9 cellular contexts compared by ENCODE assay signal in the genomic region with DNA sequence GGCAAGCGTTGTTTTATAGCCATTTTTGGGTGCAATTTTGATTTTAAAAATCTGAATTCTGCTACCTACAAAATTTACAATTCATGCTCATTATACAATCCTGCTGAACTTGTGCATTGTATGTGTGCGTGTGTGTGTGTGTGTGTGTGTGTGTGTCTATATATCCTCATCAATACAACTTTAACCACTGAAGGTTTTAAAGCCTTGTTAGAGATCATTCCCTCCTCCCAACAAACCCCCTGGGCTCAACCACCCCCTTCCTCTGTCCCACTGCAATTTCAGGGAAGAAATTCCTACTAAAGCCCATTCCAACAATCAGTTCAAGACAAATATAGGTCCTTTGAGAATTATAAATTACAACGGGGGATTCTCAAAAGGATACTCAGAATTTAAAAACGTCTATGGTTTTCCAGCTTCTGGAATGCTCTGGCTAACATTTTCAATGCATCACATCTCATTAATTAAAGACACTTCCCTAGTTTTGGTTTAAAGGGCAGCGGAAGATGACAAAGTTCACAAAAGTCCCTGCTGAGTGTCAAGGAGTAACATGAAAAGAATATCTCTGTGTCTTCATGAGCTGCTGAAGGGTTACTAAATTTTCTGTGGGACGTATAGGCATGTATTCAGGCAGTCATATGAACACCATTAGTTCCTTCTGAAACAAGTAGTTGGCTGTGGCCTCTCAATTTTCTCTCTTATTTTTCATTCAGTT. TPM values are rescaled to one million over a fixed set of nuclear protein-coding genes. Genes with fewer than 3 reads are reported as not detected.
DNase-seq lines count a peak whose midpoint lies in the region; ATAC-seq, FAIRE-seq and TF ChIP-seq lines count a peak whose summit lies in the region.
"Had no signal": no experiment of that assay in that cellular context is flagged by ENCODE, and none has a peak within 500 bp of the region (broad histone marks: within the 10 kb centered on the region; RNA-seq: fewer than 3 reads in every experiment).

No MANE protein-coding gene starts in this region.

- H3K4me3 ChIP-seq in A673 (ENCODE audit: low read depth, low read length, poor library complexity, severe bottlenecking) (peak overlapping the region; percentile 56), HUES48 (ENCODE audit: low read depth, low read length) (peak overlapping the region; percentile 87), bronchial epithelial cell (ENCODE audit: low read depth, low read length) (peak overlapping the region; percentile 66), mesenchymal stem cell (ENCODE audit: insufficient read depth in 1 of 2, low read depth in 1 of 2, low read length in 2 of 2) (peak overlapping the region in 1 of 2 experiments; percentile 84)

- H3K9ac ChIP-seq in HUES48 (ENCODE audit: low read depth, low read length) (peak overlapping the region; percentile 72; the same call in 1 of the 2 replicates), mesenchymal stem cell (ENCODE audit: low read length) (peak overlapping the region; percentile 87)

- no peak for TF ChIP-seq CTCF in A673 (conservative IDR thresholded peaks at IDR 0.05; ENCODE audit: low read depth, low read length)
- no peak for TF ChIP-seq CTCF in bronchial epithelial cell (IDR thresholded peaks at IDR 0.05; ENCODE audit: insufficient read depth, low read length, severe bottlenecking)

- H2BK15ac ChIP-seq in mesenchymal stem cell (ENCODE audit: low read depth, poor library complexity, severe bottlenecking) = no peak overlapping the region

- peak overlapping the region; percentile 94 for H3K4me2 ChIP-seq in mesenchymal stem cell (ENCODE audit: low read length, poor library complexity, severe bottlenecking)

- no peak overlapping the region for H3K14ac ChIP-seq in mesenchymal stem cell (ENCODE audit: low read length in 2 of 2)

- no peak overlapping the region for H3K23ac ChIP-seq in mesenchymal stem cell (ENCODE audit: low read length in 2 of 2)

- no peak overlapping the region for H2BK5ac ChIP-seq in mesenchymal stem cell (ENCODE audit: low read depth, low read length, poor library complexity, severe bottlenecking)

- no TSS peak for BruUV-seq in A673 (replicated peaks; lab: Mats Ljungman, UMichigan)

- H2AK5ac ChIP-seq in mesenchymal stem cell (ENCODE audit: low read length, severe bottlenecking) = no peak overlapping the region

- ATAC-seq in GM19395 (IDR thresholded peaks at IDR 0.05; ENCODE audit: unreplicated experiment) = no peak

- H2BK12ac ChIP-seq in mesenchymal stem cell (ENCODE audit: low read length in 2 of 2) = no peak overlapping the region

- POLR2A ChIA-PET in A673 (lab: Charles Lee; ENCODE audit: low non-redundant PET) = interaction anchor here (0.6 to 0.7 kb wide), 3 partner anchors 37 to 990 kb away, joined by 3 to 11 read pairs (median 5); no protein-coding TSS in a partner anchor

- WGBS in mesenchymal stem cell = 4% methylated on average over 3 of the region's 6 CpGs

- H2AFZ ChIP-seq in mesenchymal stem cell (ENCODE audit: low read depth, low read length) = no peak overlapping the region

- H3K27me3 ChIP-seq in A673 (replicated peaks; ENCODE audit: insufficient read depth, low read depth, low read length, poor library complexity) = no peaks in the 10 kb centered on the region
- no peaks in the 10 kb centered on the region for H3K27me3 ChIP-seq in HUES48 (ENCODE audit: control insufficient read depth, insufficient read depth, low read length)
- no peaks in the 10 kb centered on the region for H3K27me3 ChIP-seq in bronchial epithelial cell (ENCODE audit: control insufficient read depth, insufficient read depth, low read length)
- no peaks in the 10 kb centered on the region for H3K27me3 ChIP-seq in mesenchymal stem cell (ENCODE audit: control insufficient read depth in 1 of 2, insufficient read depth in 1 of 2, low read length in 2 of 2)

- no peak overlapping the region for H2BK120ac ChIP-seq in mesenchymal stem cell (ENCODE audit: low read depth, low read length)

- DNase-seq in A673 (ENCODE audit: low spot score) (no peak), bronchial epithelial cell (ENCODE audit: low read depth) (peak; percentile 46), mesenchymal stem cell (peak; percentile 52), mucosa of gallbladder (ENCODE audit: low spot score) (no peak), HK-2 (ENCODE audit: unreplicated experiment) (no peak), GF-D8 (lab: John Stamatoyannopoulos, UW) (no peak)

- no peak overlapping the region for H4K91ac ChIP-seq in mesenchymal stem cell (ENCODE audit: low read length)

- peak overlapping the region in 1 of 2 experiments; percentile 61 for H3K4ac ChIP-seq in mesenchymal stem cell (ENCODE audit: low read depth in 1 of 2, low read length in 2 of 2)

- peaks cover 19% of the 10 kb centered on the region for H3K4me1 ChIP-seq in A673 (ENCODE audit: insufficient read depth, low read length, poor library complexity, severe bottlenecking)
- peaks cover 55% of the 10 kb centered on the region for H3K4me1 ChIP-seq in HUES48 (ENCODE audit: control insufficient read depth, insufficient read depth, low read length)
- no peaks in the 10 kb centered on the region for H3K4me1 ChIP-seq in mesenchymal stem cell (ENCODE audit: control insufficient read depth, insufficient read depth, low read depth, low read length)

- H3K36me3 ChIP-seq in A673 (ENCODE audit: insufficient read depth, low read length, poor library complexity, severe bottlenecking) (no peaks in the 10 kb centered on the region), HUES48 (ENCODE audit: control insufficient read depth, insufficient read depth, low read length) (no peaks in the 10 kb centered on the region), bronchial epithelial cell (ENCODE audit: control insufficient read depth, insufficient read depth, low read length) (no peaks in the 10 kb centered on the region), mesenchymal stem cell (ENCODE audit: control insufficient read depth in 1 of 2, insufficient read depth in 2 of 2, low read depth in 1 of 2, low read length in 2 of 2) (no peaks in the 10 kb centered on the region)

- FAIRE-seq in bronchial epithelial cell (lab: Jason Lieb, UNC) = no peak
- FAIRE-seq: endometrium had no signal

- intact Hi-C loops in A673 (cut with micrococcal nuclease; ENCODE audit: unreplicated experiment) = loop anchor here (10.0 kb wide), 1 partner anchor 259 kb away; no protein-coding TSS in a partner anchor

- CTCF ChIA-PET in A673 (lab: Charles Lee) = interaction anchor here (0.7 kb wide), 2 partner anchors 265 to 485 kb away, joined by 3 to 8 read pairs; no protein-coding TSS in a partner anchor

- peak overlapping the region; percentile 21 to 75 for H3K18ac ChIP-seq in mesenchymal stem cell (ENCODE audit: low read depth in 1 of 2, low read length in 2 of 2)

- no peaks in the 10 kb centered on the region for H3K9me3 ChIP-seq in A673 (ENCODE audit: low read depth, low read length, poor library complexity, severe bottlenecking)
- H3K9me3 ChIP-seq in HUES48 (ENCODE audit: control insufficient read depth, insufficient read depth, low read length) = no peaks in the 10 kb centered on the region
- H3K9me3 ChIP-seq in mesenchymal stem cell (ENCODE audit: control insufficient read depth, low read length) = no peaks in the 10 kb centered on the region

- H3K27ac ChIP-seq in A673 (ENCODE audit: low read depth, low read length, poor library complexity, severe bottlenecking) (peak overlapping the region; percentile 59), HUES48 (ENCODE audit: low read depth, low read length) (peak overlapping the region; percentile 73), mesenchymal stem cell (ENCODE audit: low read length, poor library complexity, severe bottlenecking) (peak overlapping the region; percentile 63)

- H4K8ac ChIP-seq in mesenchymal stem cell (ENCODE audit: low read length) = no peak overlapping the region

- no peaks in the 10 kb centered on the region for H3K79me1 ChIP-seq in mesenchymal stem cell (replicated peaks; ENCODE audit: low read length, poor library complexity, severe bottlenecking)

RNA-seq across cellular contexts. Expression of a gene that starts 0.9 kb away (rescaled TPM):
- total RNA-seq in A673 (2021) = 22.8 and 26.9 TPM in 2 replicates
- 57.7 and 60.3 TPM in 2 replicates for total RNA-seq in bronchial epithelial cell
- 73.1 TPM for polyA plus RNA-seq in mesenchymal stem cell (2013, experiment 1 of 2)
- 75.5 TPM for polyA plus RNA-seq in mesenchymal stem cell (2013, experiment 2 of 2)
- 19.2 TPM for total RNA-seq in mucosa of gallbladder

Comparison
In these comparisons a context has a peak if more than half of its experiments do, and no peak if none do; other contexts are left out.
1. DNase-seq: peak in bronchial epithelial cell (single experiment) and mesenchymal stem cell (single experiment); none in A673 (single experiment), mucosa of gallbladder (single experiment), HK-2 (single experiment) and GF-D8 (single experiment).
2. Peak in every context shown above with its lines, with median percentiles within 50 percentile points of each other: H3K27ac ChIP-seq.